21 cellular contexts compared by ENCODE assay signal in genomic region chr5:149014634-149015033, GRCh38. TPM values are rescaled to one million over a fixed set of nuclear protein-coding genes. Genes with fewer than 3 reads are reported as not detected.
"Had no signal": no experiment of that assay in that cellular context is flagged by ENCODE, and none has a peak within 500 bp of the region (broad histone marks: within the 10 kb centered on the region; RNA-seq: fewer than 3 reads in every experiment).

No MANE protein-coding gene starts in this region.

- H3K9me3 ChIP-seq: left lung, right lobe of liver, testis, uterus had no signal

- H3K9me3 Mint-ChIP-seq: brain; dendritic cell treated with granulocyte-macrophage colony-stimulating factor and Interleukin-4, amounts not matched to agents 40 ng/mL and 50 ng/mL, for 4 days; mesothelial cell of epicardium; naive thymus-derived CD8-positive, alpha-beta T cell; stimulated activated effector memory CD8-positive, alpha-beta T cell treated with anti-CD3 and anti-CD28 coated beads, Interleukin-12 subunit alpha, Interleukin-12 subunit beta, amount 100 ng/mL, for 72 hours; WTC11 had no signal

- DNase-seq: activated T-cell treated with anti-CD3 and anti-CD28 coated beads, Interleukin-2, amount 50 U/mL, for 1 hour; aorta; caudate nucleus; effector CD8-positive, alpha-beta T cell; erythroblast; left lung; naive thymus-derived CD8-positive, alpha-beta T cell; occipital lobe; right lobe of liver; small intestine; stimulated activated CD4-positive, alpha-beta T cell treated with anti-CD3 and anti-CD28 coated beads, Interleukin-2, amount 100 ng/mL, for 24 hours; T-helper 9 cell; testis; trophoblast cell; uterus had no signal

- H3K4me3 ChIP-seq: left lung, right lobe of liver, testis, uterus had no signal

- ATAC-seq: activated naive CD4-positive, alpha-beta T cell treated with anti-CD3 and anti-CD28 coated beads, Interleukin-2, amount 50 U/mL, for 72 hours; left lung; naive thymus-derived CD8-positive, alpha-beta T cell; right lobe of liver; stimulated activated effector memory CD8-positive, alpha-beta T cell treated with anti-CD3 and anti-CD28 coated beads, Interleukin-12 subunit alpha, Interleukin-12 subunit beta, amount 100 ng/mL, for 72 hours; WTC11 had no signal

- H3K36me3 Mint-ChIP-seq: activated naive CD4-positive, alpha-beta T cell treated with anti-CD3 and anti-CD28 coated beads, Interleukin-2, amount 50 U/mL, for 72 hours; brain; mesothelial cell of epicardium; naive thymus-derived CD8-positive, alpha-beta T cell; stimulated activated effector memory CD8-positive, alpha-beta T cell treated with anti-CD3 and anti-CD28 coated beads, Interleukin-12 subunit alpha, Interleukin-12 subunit beta, amount 100 ng/mL, for 72 hours; WTC11 had no signal

- H3K27ac ChIP-seq: left lung, right lobe of liver, testis, uterus had no signal

- H3K36me3 ChIP-seq: left lung, right lobe of liver, uterus had no signal

- H3K27me3 Mint-ChIP-seq: dendritic cell treated with granulocyte-macrophage colony-stimulating factor and Interleukin-4, amounts not matched to agents 40 ng/mL and 50 ng/mL, for 4 days had no signal

- H3K4me3 Mint-ChIP-seq: brain; dendritic cell treated with granulocyte-macrophage colony-stimulating factor and Interleukin-4, amounts not matched to agents 40 ng/mL and 50 ng/mL, for 4 days; mesothelial cell of epicardium; naive thymus-derived CD8-positive, alpha-beta T cell; stimulated activated effector memory CD8-positive, alpha-beta T cell treated with anti-CD3 and anti-CD28 coated beads, Interleukin-12 subunit alpha, Interleukin-12 subunit beta, amount 100 ng/mL, for 72 hours; WTC11 had no signal

- H3K27me3 ChIP-seq: left lung, right lobe of liver, testis, uterus had no signal

- H3K27ac Mint-ChIP-seq: activated naive CD4-positive, alpha-beta T cell treated with anti-CD3 and anti-CD28 coated beads, Interleukin-2, amount 50 U/mL, for 72 hours; dendritic cell treated with granulocyte-macrophage colony-stimulating factor and Interleukin-4, amounts not matched to agents 40 ng/mL and 50 ng/mL, for 4 days; mesothelial cell of epicardium; stimulated activated effector memory CD8-positive, alpha-beta T cell treated with anti-CD3 and anti-CD28 coated beads, Interleukin-12 subunit alpha, Interleukin-12 subunit beta, amount 100 ng/mL, for 72 hours; WTC11 had no signal

- H3K4me1 ChIP-seq: left lung, testis, uterus had no signal

RNA-seq across cellular contexts. Expression of gene SH3TC2, which starts 48.2 kb away (rescaled TPM):
- total RNA-seq: activated naive CD4-positive, alpha-beta T cell treated with anti-CD3 and anti-CD28 coated beads, Interleukin-2, amount 50 U/mL, for 72 hours; naive thymus-derived CD8-positive, alpha-beta T cell had no signal
- polyA plus RNA-seq: aorta; naive thymus-derived CD8-positive, alpha-beta T cell had no signal
